In the genomic region with DNA sequence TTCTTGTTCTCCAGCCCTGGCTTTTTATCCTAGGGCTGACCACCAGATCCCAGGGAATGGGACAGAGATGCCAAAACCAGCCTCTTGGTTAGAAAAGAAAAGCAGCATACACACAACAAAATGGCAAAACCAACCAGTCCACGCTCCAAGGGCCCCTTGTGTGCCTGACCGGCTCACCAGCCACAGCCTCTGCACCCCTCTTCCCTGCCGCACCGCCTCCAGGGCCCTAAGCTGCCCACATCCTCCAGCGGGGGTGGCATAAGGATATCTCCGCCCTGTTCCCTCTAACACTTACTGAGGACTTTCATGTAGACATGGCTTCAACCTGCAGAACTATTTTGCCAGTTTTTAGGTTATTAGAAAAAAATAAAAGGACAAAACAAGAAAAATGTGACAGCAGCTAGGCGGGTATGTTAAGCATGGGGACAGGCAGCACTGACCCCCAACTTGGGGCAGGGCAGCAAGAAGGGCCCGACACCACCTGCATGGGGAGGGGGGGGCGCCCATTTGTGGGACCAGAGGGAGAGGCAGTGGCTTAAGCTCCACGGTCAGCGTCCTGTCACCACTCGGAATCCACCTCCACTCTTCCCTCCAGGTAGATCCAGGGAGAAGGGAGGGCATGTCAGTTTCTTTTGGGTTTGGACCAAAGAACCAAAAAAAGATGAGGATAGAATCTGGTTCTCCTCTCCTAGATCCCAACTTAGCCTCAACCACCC, we compare ENCODE assay signal across 20 cellular contexts. TPM values are rescaled to one million over a fixed set of nuclear protein-coding genes. Genes with fewer than 3 reads are reported as not detected.
DNase-seq lines count a peak whose midpoint lies in the region; TF ChIP-seq lines count a peak whose summit lies in the region.
"Had no signal": no experiment of that assay in that cellular context is flagged by ENCODE, and none has a peak within 500 bp of the region (broad histone marks: within the 10 kb centered on the region; RNA-seq: fewer than 3 reads in every experiment).

No MANE protein-coding gene starts in this region.

- no peaks in the 10 kb centered on the region for H3K27me3 ChIP-seq in PC-9 (ENCODE audit: insufficient read depth, low read depth)
- no peaks in the 10 kb centered on the region for H3K27me3 ChIP-seq in endodermal cell (ENCODE audit: control insufficient read depth, insufficient read depth, low read length, poor library complexity, severe bottlenecking)
- H3K27me3 ChIP-seq: transverse colon had no signal

- H3K4me3 ChIP-seq in PC-9 (no peak overlapping the region), endodermal cell (ENCODE audit: low read length) (no peak overlapping the region)
- H3K4me3 ChIP-seq: transverse colon had no signal

- BruUV-seq in PC-9 (replicated peaks; lab: Mats Ljungman, UMichigan): TSS peak; percentile 31

- H3K36me3 ChIP-seq in PC-9 (ENCODE audit: low read depth): no peaks in the 10 kb centered on the region
- H3K36me3 ChIP-seq in endodermal cell (ENCODE audit: control insufficient read depth, insufficient read depth, low read length): peaks cover 88% of the 10 kb centered on the region

- no peak overlapping the region for H3K4me2 ChIP-seq in PC-9

- H3K4me1 Mint-ChIP-seq in activated T-cell treated with anti-CD3 and anti-CD28 coated beads, Interleukin-2, amount 50 U/mL, for 24 hours (ENCODE audit: low read depth): no peaks in the 10 kb centered on the region
- H3K4me1 Mint-ChIP-seq in endodermal cell (no peaks in the 10 kb centered on the region), progenitor cell of endocrine pancreas (ENCODE audit: low read depth) (no peaks in the 10 kb centered on the region)
- H3K4me1 Mint-ChIP-seq: activated naive CD8-positive, alpha-beta T cell treated with anti-CD3 and anti-CD28 coated beads, Interleukin-2, amount 50 U/mL, for 24 hours had no signal

- intact Hi-C loops in PC-9 (cut with micrococcal nuclease; ENCODE audit: unreplicated experiment): no loop called here

- no peaks in the 10 kb centered on the region for H3K79me2 ChIP-seq in PC-9 (ENCODE audit: low read depth)

- H3K9me2 ChIP-seq in PC-9 (ENCODE audit: insufficient read depth): no peaks in the 10 kb centered on the region

- H3K27ac Mint-ChIP-seq in activated T-cell treated with anti-CD3 and anti-CD28 coated beads, Interleukin-2, amount 50 U/mL, for 24 hours: peak overlapping the region; percentile 75
- H3K27ac Mint-ChIP-seq in endodermal cell (no peak overlapping the region), progenitor cell of endocrine pancreas (peak overlapping the region; percentile 41)
- H3K27ac Mint-ChIP-seq: activated CD4-positive, alpha-beta memory T cell treated with anti-CD3 and anti-CD28 coated beads for 36 hours; activated naive CD8-positive, alpha-beta T cell treated with anti-CD3 and anti-CD28 coated beads, Interleukin-2, amount 50 U/mL, for 24 hours had no signal

- H2AFZ ChIP-seq in PC-9: no peak overlapping the region

- H3K4me1 ChIP-seq in PC-9 (replicated peaks; ENCODE audit: insufficient read depth) (no peaks in the 10 kb centered on the region), endodermal cell (ENCODE audit: control insufficient read depth, insufficient read depth, low read length) (no peaks in the 10 kb centered on the region)
- H3K4me1 ChIP-seq: transverse colon had no signal

- no peaks in the 10 kb centered on the region for H3K9me3 Mint-ChIP-seq in activated T-cell treated with anti-CD3 and anti-CD28 coated beads, Interleukin-2, amount 50 U/mL, for 24 hours
- no peaks in the 10 kb centered on the region for H3K9me3 Mint-ChIP-seq in endodermal cell
- H3K9me3 Mint-ChIP-seq in progenitor cell of endocrine pancreas (ENCODE audit: low read depth): no peaks in the 10 kb centered on the region
- H3K9me3 Mint-ChIP-seq: activated CD4-positive, alpha-beta memory T cell treated with anti-CD3 and anti-CD28 coated beads for 36 hours; activated naive CD8-positive, alpha-beta T cell treated with anti-CD3 and anti-CD28 coated beads, Interleukin-2, amount 50 U/mL, for 24 hours had no signal

- H3F3A ChIP-seq in PC-9 (ENCODE audit: insufficient read depth, low read depth): peaks cover 20% of the 10 kb centered on the region; the same call in 1 of the 2 replicates

- peaks cover 86% of the 10 kb centered on the region for H3K36me3 Mint-ChIP-seq in activated T-cell treated with anti-CD3 and anti-CD28 coated beads, Interleukin-2, amount 50 U/mL, for 24 hours (ENCODE audit: low read depth)
- peaks cover 65% of the 10 kb centered on the region for H3K36me3 Mint-ChIP-seq in endodermal cell (ENCODE audit: low read depth)
- peaks cover 17% of the 10 kb centered on the region for H3K36me3 Mint-ChIP-seq in progenitor cell of endocrine pancreas (ENCODE audit: insufficient read depth)

- TF ChIP-seq CTCF in PC-9 (conservative IDR thresholded peaks at IDR 0.05) (no peak), endodermal cell (conservative IDR thresholded peaks at IDR 0.05) (no peak), progenitor cell of endocrine pancreas (IDR thresholded peaks at IDR 0.05; ENCODE audit: unreplicated experiment) (no peak)

- H3K9ac ChIP-seq in endodermal cell (ENCODE audit: extremely low read depth, low read length, poor library complexity, severe bottlenecking): no peak overlapping the region

- H3K9me3 ChIP-seq in PC-9 (ENCODE audit: insufficient read depth, low read depth) (no peaks in the 10 kb centered on the region), endodermal cell (ENCODE audit: control insufficient read depth, low read length) (no peaks in the 10 kb centered on the region)
- H3K9me3 ChIP-seq: transverse colon had no signal

- no peak overlapping the region for H3K4me3 Mint-ChIP-seq in activated T-cell treated with anti-CD3 and anti-CD28 coated beads, Interleukin-2, amount 50 U/mL, for 24 hours
- H3K4me3 Mint-ChIP-seq in endodermal cell (no peak overlapping the region), progenitor cell of endocrine pancreas (ENCODE audit: low read depth) (no peak overlapping the region)
- H3K4me3 Mint-ChIP-seq: activated CD4-positive, alpha-beta memory T cell treated with anti-CD3 and anti-CD28 coated beads for 36 hours; activated naive CD8-positive, alpha-beta T cell treated with anti-CD3 and anti-CD28 coated beads, Interleukin-2, amount 50 U/mL, for 24 hours had no signal

- POLR2A ChIA-PET in PC-9 (lab: Charles Lee; ENCODE audit: unreplicated experiment): no interaction called here

- peaks cover 6% of the 10 kb centered on the region; the same call in 1 of the 2 replicates for H4K20me1 ChIP-seq in PC-9 (ENCODE audit: insufficient read depth)

- 86 to 92% methylated on average over 1 to 11 of the region's 12 CpGs for WGBS in endodermal cell (ENCODE audit: insufficient coverage in 1 of 2, insufficient read length in 1 of 2), 2 experiments

- no peaks in the 10 kb centered on the region for H3K27me3 Mint-ChIP-seq in activated T-cell treated with anti-CD3 and anti-CD28 coated beads, Interleukin-2, amount 50 U/mL, for 24 hours
- H3K27me3 Mint-ChIP-seq in endodermal cell (ENCODE audit: insufficient read depth): no peaks in the 10 kb centered on the region
- H3K27me3 Mint-ChIP-seq in progenitor cell of endocrine pancreas: no peaks in the 10 kb centered on the region
- H3K27me3 Mint-ChIP-seq: activated CD4-positive, alpha-beta memory T cell treated with anti-CD3 and anti-CD28 coated beads for 36 hours; activated naive CD8-positive, alpha-beta T cell treated with anti-CD3 and anti-CD28 coated beads, Interleukin-2, amount 50 U/mL, for 24 hours had no signal

- H3K27ac ChIP-seq in PC-9 (no peak overlapping the region), endodermal cell (ENCODE audit: low read depth, low read length) (peak overlapping the region; percentile 51)
- H3K27ac ChIP-seq: C4-2B, transverse colon had no signal

- DNase-seq in activated T-cell treated with anti-CD3 and anti-CD28 coated beads, Interleukin-2, amount 50 U/mL, for 24 hours: no peak
- DNase-seq in activated T-cell treated with anti-CD3 and anti-CD28 coated beads, Interleukin-2, amount 50 U/mL, for 48 hours: no peak
- DNase-seq in PC-9 (no peak), endodermal cell (no peak), progenitor cell of endocrine pancreas (ENCODE audit: low spot score, unreplicated experiment) (no peak), pons (ENCODE audit: low spot score) (no peak)
- DNase-seq in stimulated activated CD4-positive, alpha-beta T cell treated with anti-CD3 and anti-CD28 coated beads, Interleukin-2, amount 100 ng/mL, for 48 hours: no peak
- DNase-seq in NK-92 treated with Interleukin-12 subunit alpha and Interleukin-12 subunit beta, amount 100 ng/mL, for 24 hours (lab: John Stamatoyannopoulos, UW): no peak
- DNase-seq: activated CD4-positive, alpha-beta memory T cell treated with anti-CD3 and anti-CD28 coated beads for 36 hours; activated naive CD8-positive, alpha-beta T cell treated with anti-CD3 and anti-CD28 coated beads, Interleukin-2, amount 50 U/mL, for 24 hours; activated T-cell treated with anti-CD3 and anti-CD28 coated beads, Interleukin-2, amount 50 U/mL, for 1 hour; central memory CD4-positive, alpha-beta T cell; DND-41; Kasumi-1; NCI-H2171 treated with DMSO at 0.1 percent for 48 hours; NCI-H82; stimulated activated CD4-positive, alpha-beta T cell treated with anti-CD3 and anti-CD28 coated beads, Interleukin-12 subunit alpha, Interleukin-12 subunit beta, amount 100 ng/mL, for 4 hours; stimulated activated naive CD4-positive, alpha-beta T cell; transverse colon had no signal

- CTCF ChIA-PET in PC-9 (lab: Charles Lee): no interaction called here

RNA-seq across cellular contexts. Expression of a gene that starts 49.1 kb away (rescaled TPM):
- total RNA-seq in PC-9 (2021) (60.2 and 63.2 TPM in 2 replicates), endodermal cell (100 to 1,000 TPM; 104 to 113 TPM), progenitor cell of endocrine pancreas (115 and 130 TPM in 2 replicates)
- polyA plus RNA-seq in endodermal cell (2013, experiment 1 of 2): 96.9 TPM
- 86.5 TPM for polyA plus RNA-seq in endodermal cell (2013, experiment 2 of 2)
